ENCODE assay signal across 19 cellular contexts in the genomic region with DNA sequence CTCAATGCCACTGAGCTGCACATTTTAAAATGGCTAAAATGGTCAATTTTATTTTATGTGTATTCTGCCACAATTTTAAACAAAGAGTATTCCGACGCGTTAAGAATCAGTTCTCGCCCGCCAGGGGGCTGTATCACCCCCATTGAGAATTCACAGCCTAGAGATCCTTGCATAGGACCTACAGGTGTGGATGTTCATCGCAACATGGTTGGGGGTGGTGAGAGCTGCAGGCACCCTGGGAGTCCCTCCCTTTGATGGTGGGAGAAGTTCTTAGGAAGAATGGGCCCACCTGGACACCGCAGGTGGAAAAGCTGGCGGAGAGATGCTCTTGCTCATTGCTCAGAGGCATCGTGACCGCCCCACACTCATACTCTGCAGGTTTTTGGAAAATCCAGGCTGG.
DNase-seq lines count a peak whose midpoint lies in the region; ATAC-seq, FAIRE-seq and TF ChIP-seq lines count a peak whose summit lies in the region.
"Had no signal": no experiment of that assay in that cellular context is flagged by ENCODE, and none has a peak within 500 bp of the region (broad histone marks: within the 10 kb centered on the region; RNA-seq: fewer than 3 reads in every experiment).

No MANE protein-coding gene starts in this region.

- no peaks in the 10 kb centered on the region for H3K79me2 ChIP-seq in HCT116 (ENCODE audit: insufficient read depth, low read length)

- no TSS peak for BruUV-seq in HCT116 (replicated peaks; lab: Mats Ljungman, UMichigan)

- CTCF ChIA-PET in HCT116 (lab: Charles Lee), result interaction anchor here (0.7 kb wide), 1 partner anchor 378 kb away, joined by 4 read pairs; no protein-coding TSS in a partner anchor

- no peak for TF ChIP-seq POLR2A in HCT116 (IDR thresholded peaks at IDR 0.05; ENCODE audit: borderline replicate concordance, extremely low read depth, insufficient read depth, insufficient read length)
- no peak for TF ChIP-seq POLR2A in GM12891 (IDR thresholded peaks at IDR 0.05; ENCODE audit: low read depth, low read length)

- H3K36me3 ChIP-seq in HCT116 (ENCODE audit: control insufficient read depth in 1 of 2, insufficient read depth in 2 of 2, low read length in 2 of 2) (no peaks in the 10 kb centered on the region), RWPE2 (ENCODE audit: low read depth) (no peaks in the 10 kb centered on the region)
- H3K36me3 ChIP-seq: BLaER1 treated with 17β-estradiol and CSF1 and Interleukin-3, amounts not matched to agents 10 nM and 100 nM; heart right ventricle; sigmoid colon had no signal

- H3K4me3 ChIP-seq in HCT116 (replicated peaks in 1 of 2; ENCODE audit: low read depth in 1 of 2, low read length in 2 of 2) (no peak overlapping the region), RWPE2 (ENCODE audit: severe bottlenecking) (no peak overlapping the region)
- H3K4me3 ChIP-seq: BLaER1 treated with 17β-estradiol and CSF1 and Interleukin-3, amounts not matched to agents 10 nM and 100 nM; heart right ventricle; sigmoid colon had no signal

- H3K4me1 ChIP-seq in HCT116 (ENCODE audit: control insufficient read depth in 1 of 2, insufficient read depth in 2 of 2, low read length in 2 of 2), result peaks cover 4 to 19% of the 10 kb centered on the region in 2 experiments; a peak in 2 of 4 replicates
- H3K4me1 ChIP-seq in RWPE2 (ENCODE audit: insufficient read depth, poor library complexity, severe bottlenecking), result no peaks in the 10 kb centered on the region
- no peaks in the 10 kb centered on the region for H3K4me1 ChIP-seq in foreskin keratinocyte
- H3K4me1 ChIP-seq: heart right ventricle, sigmoid colon had no signal

- FAIRE-seq in GM12891 (lab: Jason Lieb, UNC), result no peak
- FAIRE-seq: astrocyte, kidney had no signal

- H3K27me3 ChIP-seq in HCT116 (ENCODE audit: insufficient read depth, low read length) (peaks cover 9% of the 10 kb centered on the region; the same call in 1 of the 2 replicates), RWPE2 (ENCODE audit: insufficient read depth, poor library complexity, severe bottlenecking) (no peaks in the 10 kb centered on the region), foreskin keratinocyte (no peaks in the 10 kb centered on the region)
- H3K27me3 ChIP-seq: BLaER1 treated with 17β-estradiol and CSF1 and Interleukin-3, amounts not matched to agents 10 nM and 100 nM had no signal

- H3K9ac ChIP-seq in HCT116 (ENCODE audit: low read length), result no peak overlapping the region
- H3K9ac ChIP-seq: BLaER1 treated with 17β-estradiol and CSF1 and Interleukin-3, amounts not matched to agents 10 nM and 100 nM had no signal

- H3K27ac ChIP-seq in HCT116 (ENCODE audit: low read depth, low read length) (no peak overlapping the region), RWPE2 (ENCODE audit: poor library complexity, severe bottlenecking) (no peak overlapping the region), foreskin keratinocyte (no peak overlapping the region)
- H3K27ac ChIP-seq: BLaER1 treated with 17β-estradiol and CSF1 and Interleukin-3, amounts not matched to agents 10 nM and 100 nM; heart right ventricle; sigmoid colon had no signal

- H4K20me1 ChIP-seq in HCT116 (ENCODE audit: insufficient read depth), result no peaks in the 10 kb centered on the region
- H4K20me1 ChIP-seq: BLaER1 treated with 17β-estradiol and CSF1 and Interleukin-3, amounts not matched to agents 10 nM and 100 nM had no signal

- peak; percentile 45 for TF ChIP-seq RAD21 in HCT116 (IDR thresholded peaks at IDR 0.05; ENCODE audit: low read depth)

- intact Hi-C loops in HCT116 (cut with micrococcal nuclease), result no loop called here
- intact Hi-C loops in posterior vena cava (cut with DNase I), result no loop called here

- no peaks in the 10 kb centered on the region for H3K9me2 ChIP-seq in HCT116 (ENCODE audit: insufficient read depth)

- POLR2A ChIA-PET in HCT116 (lab: Charles Lee), result no interaction called here

- DNase-seq in HCT116 (ENCODE audit: low read depth, low spot score) (no peak), RWPE2 (ENCODE audit: low spot score) (no peak), foreskin keratinocyte (no peak), posterior vena cava (ENCODE audit: low spot score) (peak; percentile 60), GM12891 (ENCODE audit: insufficient read length, low spot score) (no peak), Ammon's horn (ENCODE audit: low spot score) (no peak)
- no peak for DNase-seq in activated CD4-positive, alpha-beta T cell treated with anti-CD3 and anti-CD28 coated beads, Interleukin-2, amount 50 U/mL, for 48 hours
- DNase-seq: activated CD4-positive, alpha-beta T cell treated with anti-CD3 and anti-CD28 coated beads, Interleukin-2, amount 10 ng/mL, durations not matched to agents 24 days and 14 days; activated naive CD4-positive, alpha-beta T cell treated with anti-CD3 and anti-CD28 coated beads for 36 hours; erythroblast; heart right ventricle; Karpas-422; kidney; NCI-H1436; sigmoid colon; stimulated activated CD4-positive, alpha-beta T cell treated with anti-CD3 and anti-CD28 coated beads, Interleukin-2, amount 100 ng/mL, for 48 hours; T-helper 9 cell had no signal

- H3K9me3 ChIP-seq in HCT116 (ENCODE audit: control insufficient read depth in 1 of 2, insufficient read depth in 1 of 2, low read depth in 1 of 2, low read length in 2 of 2) (no peaks in the 10 kb centered on the region), RWPE2 (ENCODE audit: severe bottlenecking) (no peaks in the 10 kb centered on the region)
- H3K9me3 ChIP-seq: BLaER1 treated with 17β-estradiol and CSF1 and Interleukin-3, amounts not matched to agents 10 nM and 100 nM; heart right ventricle; sigmoid colon had no signal

- H2AFZ ChIP-seq in HCT116 (ENCODE audit: low read depth, low read length, poor library complexity, severe bottlenecking), result no peak overlapping the region

- RAD21 ChIA-PET in HCT116 (lab: Charles Lee; ENCODE audit: low non-redundant PET in 1 of 2, low total read pairs in 2 of 2, uncharacterized antibody in 2 of 2, unreplicated experiment in 2 of 2), result no interaction called here

- ATAC-seq in HCT116 (0 out of 2 replicates have a peak, but pooled peaks have one; percentile 40), RWPE2 (ENCODE audit: low read depth) (0 out of 3 replicates have a peak, but pooled peaks have one; percentile 28), foreskin keratinocyte (no peak)
- ATAC-seq: heart right ventricle had no signal

- TF ChIP-seq CTCF in HCT116 (IDR thresholded peaks at IDR 0.05 in 2 of 3, conservative IDR thresholded peaks at IDR 0.05 in 1 of 3; ENCODE audit: borderline replicate concordance in 1 of 3, insufficient read depth in 1 of 3, low read depth in 2 of 3, low read length in 2 of 3), result peak; percentile 13 to 46 (median 41); a peak in 5 of 6 replicates
- TF ChIP-seq CTCF in RWPE2 (IDR thresholded peaks at IDR 0.05; ENCODE audit: poor library complexity, severe bottlenecking), result peak; percentile 82
- TF ChIP-seq CTCF in foreskin keratinocyte (conservative IDR thresholded peaks at IDR 0.05), result peak; percentile 8

- H3K4me2 ChIP-seq in HCT116 (ENCODE audit: low read length), result no peak overlapping the region

TF ChIP-seq in HCT116, 20 proteins besides CTCF, POLR2A, EP300 and RAD21 (continues in another document):
- TF ChIP-seq, protein P1, sequence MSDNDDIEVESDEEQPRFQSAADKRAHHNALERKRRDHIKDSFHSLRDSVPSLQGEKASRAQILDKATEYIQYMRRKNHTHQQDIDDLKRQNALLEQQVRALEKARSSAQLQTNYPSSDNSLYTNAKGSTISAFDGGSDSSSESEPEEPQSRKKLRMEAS (IDR thresholded peaks at IDR 0.05), result no peak
- no peak for TF ChIP-seq SIN3A (IDR thresholded peaks at IDR 0.05; ENCODE audit: low read depth)
- TF ChIP-seq, protein P2, sequence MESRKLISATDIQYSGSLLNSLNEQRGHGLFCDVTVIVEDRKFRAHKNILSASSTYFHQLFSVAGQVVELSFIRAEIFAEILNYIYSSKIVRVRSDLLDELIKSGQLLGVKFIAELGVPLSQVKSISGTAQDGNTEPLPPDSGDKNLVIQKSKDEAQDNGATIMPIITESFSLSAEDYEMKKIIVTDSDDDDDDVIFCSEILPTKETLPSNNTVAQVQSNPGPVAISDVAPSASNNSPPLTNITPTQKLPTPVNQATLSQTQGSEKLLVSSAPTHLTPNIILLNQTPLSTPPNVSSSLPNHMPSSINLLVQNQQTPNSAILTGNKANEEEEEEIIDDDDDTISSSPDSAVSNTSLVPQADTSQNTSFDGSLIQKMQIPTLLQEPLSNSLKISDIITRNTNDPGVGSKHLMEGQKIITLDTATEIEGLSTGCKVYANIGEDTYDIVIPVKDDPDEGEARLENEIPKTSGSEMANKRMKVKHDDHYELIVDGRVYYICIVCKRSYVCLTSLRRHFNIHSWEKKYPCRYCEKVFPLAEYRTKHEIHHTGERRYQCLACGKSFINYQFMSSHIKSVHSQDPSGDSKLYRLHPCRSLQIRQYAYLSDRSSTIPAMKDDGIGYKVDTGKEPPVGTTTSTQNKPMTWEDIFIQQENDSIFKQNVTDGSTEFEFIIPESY (IDR thresholded peaks at IDR 0.05; ENCODE audit: extremely low read depth, insufficient replicate concordance, low read length), result no peak
- no peak for TF ChIP-seq SP1 (IDR thresholded peaks at IDR 0.05; ENCODE audit: low read depth)
- TF ChIP-seq YY1 (IDR thresholded peaks at IDR 0.05; ENCODE audit: extremely low read depth, insufficient replicate concordance, low read depth, low read length), result no peak

TF ChIP-seq in GM12891, 5 proteins besides CTCF, POLR2A, EP300 and RAD21:
- TF ChIP-seq POLR2AphosphoS5 (IDR thresholded peaks at IDR 0.05; ENCODE audit: low read depth, low read length) (no peak), POU2F2 (IDR thresholded peaks at IDR 0.05; ENCODE audit: low read depth, low read length) (no peak), SPI1 (IDR thresholded peaks at IDR 0.05; ENCODE audit: low read depth, low read length) (no peak)

Comparison
In these comparisons a context has a peak if more than half of its experiments do, and no peak if none do; other contexts are left out.
1. CTCF ChIP-seq: peak in every context shown above with its lines; median percentile 82 in RWPE2; 41 in HCT116; 8 in foreskin keratinocyte.